Comparison of ENCODE assay signal across 8 cellular contexts in the genomic region with DNA sequence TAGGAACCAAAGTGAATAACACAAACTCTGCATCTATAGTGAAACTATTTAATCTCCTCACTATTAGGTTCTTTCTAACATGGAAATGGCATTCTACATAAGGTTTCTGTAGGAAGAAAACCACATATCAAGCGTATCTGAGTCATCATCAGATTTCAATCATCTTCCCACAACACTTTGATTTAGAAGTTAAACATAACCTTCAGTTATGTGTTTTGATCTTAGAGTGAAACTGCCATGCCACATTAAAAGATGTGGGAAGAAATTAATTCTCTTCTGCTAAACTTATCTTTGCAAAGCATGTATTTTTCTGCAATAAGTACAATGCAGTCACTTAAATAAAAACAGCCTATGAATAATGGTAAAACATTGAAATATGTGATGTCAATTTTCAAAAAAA. TPM values are rescaled to one million over a fixed set of nuclear protein-coding genes. Genes with fewer than 3 reads are reported as not detected.
DNase-seq lines count a peak whose midpoint lies in the region; ATAC-seq and TF ChIP-seq lines count a peak whose summit lies in the region.
"Had no signal": no experiment of that assay in that cellular context is flagged by ENCODE, and none has a peak within 500 bp of the region (broad histone marks: within the 10 kb centered on the region; RNA-seq: fewer than 3 reads in every experiment).

No MANE protein-coding gene starts in this region.

- H3K4me1 Mint-ChIP-seq in stimulated activated naive B cell treated with anti-CD40 and anti-IgM and Interleukin-4, amounts not matched to agents 10 μg/mL and 1 μg/mL and 100 μg/mL, for 72 hours = peaks cover 44 to 80% of the 10 kb centered on the region in 2 donors

- H3K36me3 Mint-ChIP-seq in stimulated activated naive B cell treated with anti-CD40 and anti-IgM and Interleukin-4, amounts not matched to agents 10 μg/mL and 1 μg/mL and 100 μg/mL, for 72 hours = peaks cover 32 to 45% of the 10 kb centered on the region in 2 donors

- peak overlapping the region in 56 of 59 donors; percentile 12 to 94 (median 77) for H3K27ac ChIP-seq in dorsolateral prefrontal cortex

- H3K9me3 Mint-ChIP-seq in stimulated activated naive B cell treated with anti-CD40 and anti-IgM and Interleukin-4, amounts not matched to agents 10 μg/mL and 1 μg/mL and 100 μg/mL, for 72 hours = peaks cover 0 to 4% of the 10 kb centered on the region in 2 donors

- peak overlapping the region; percentile 67 for H3K27ac Mint-ChIP-seq in stimulated activated naive B cell treated with anti-CD40 and anti-IgM and Interleukin-4, amounts not matched to agents 10 μg/mL and 1 μg/mL and 100 μg/mL, for 72 hours

- intact Hi-C loops in dorsolateral prefrontal cortex (cut with DNase I) = loop anchor here in 1 of 2 donors (10.0 kb wide), 2 partner anchors 47 to 93 kb away; no protein-coding TSS in a partner anchor

- H3K4me3 ChIP-seq in dorsolateral prefrontal cortex = peak overlapping the region in 28 of 59 donors; percentile 3 to 54 (median 18)

- H3K27me3 ChIP-seq in dorsolateral prefrontal cortex = no peaks in the 10 kb centered on the region

- H3K27me3 Mint-ChIP-seq in stimulated activated naive B cell treated with anti-CD40 and anti-IgM and Interleukin-4, amounts not matched to agents 10 μg/mL and 1 μg/mL and 100 μg/mL, for 72 hours = no peaks in the 10 kb centered on the region

- H3K4me3 Mint-ChIP-seq in stimulated activated naive B cell treated with anti-CD40 and anti-IgM and Interleukin-4, amounts not matched to agents 10 μg/mL and 1 μg/mL and 100 μg/mL, for 72 hours = peak overlapping the region; percentile 21 to 83

- DNase-seq in HCEC 1CT (peak; percentile 15), OCI-M1 (lab: John Stamatoyannopoulos, UW) (peak; percentile 35), dorsolateral prefrontal cortex (no peak), NCI-H748 (lab: John Stamatoyannopoulos, UW; ENCODE audit: unreplicated experiment) (no peak), GM13977 (ENCODE audit: low spot score) (no peak)
- DNase-seq in stimulated activated naive B cell treated with anti-CD40 and anti-IgM and Interleukin-4, amounts not matched to agents 10 μg/mL and 1 μg/mL and 100 μg/mL, for 72 hours = no peak
- DNase-seq: NCI-H226 had no signal

- peak in 1 of 2 donors; percentile 8 for ATAC-seq in stimulated activated naive B cell treated with anti-CD40 and anti-IgM and Interleukin-4, amounts not matched to agents 10 μg/mL and 1 μg/mL and 100 μg/mL, for 72 hours (replicated peaks)
- ATAC-seq in GM18511 (IDR thresholded peaks at IDR 0.05; ENCODE audit: unreplicated experiment) = no peak

- in situ Hi-C loops in GM13977 (cut with MboI; ENCODE audit: low pct_unique_long_range_greater_than_20kb, low sequenced_read_pairs, unreplicated experiment) = loop anchor here (10.0 to 25.0 kb wide), 2 partner anchors 93 to 1434 kb away; no protein-coding TSS in a partner anchor

- no peak for TF ChIP-seq CTCF in dorsolateral prefrontal cortex (IDR thresholded peaks at IDR 0.05 in 54 of 56, conservative IDR thresholded peaks at IDR 0.05 in 2 of 56; ENCODE audit: low read depth in 1 of 56, partially characterized antibody in 56 of 56)
- TF ChIP-seq CTCF in GM13977 (IDR thresholded peaks at IDR 0.05; ENCODE audit: extremely low read depth, insufficient read depth, missing control alignments) = no peak

RNA-seq across cellular contexts. Expression of a gene that starts 55.0 kb away (rescaled TPM):
- total RNA-seq in dorsolateral prefrontal cortex = 100 to 1,000 TPM; 147 to 673 (median 441) TPM

Comparison
In these comparisons a context has a peak if more than half of its experiments do, and no peak if none do; other contexts are left out.
1. DNase-seq: peak in HCEC 1CT (single experiment) and OCI-M1 (single experiment); none in dorsolateral prefrontal cortex (0 of 10), stimulated activated naive B cell treated with anti-CD40 and anti-IgM and Interleukin-4, amounts not matched to agents 10 μg/mL and 1 μg/mL and 100 μg/mL, for 72 hours (single experiment), NCI-H748 (single experiment) and GM13977 (single experiment).